ENCODE assay signal across 8 cellular contexts in genomic region chr7:2157473-2158279, GRCh38.
DNase-seq lines count a peak whose midpoint lies in the region; ATAC-seq and TF ChIP-seq lines count a peak whose summit lies in the region.

No MANE protein-coding gene starts in this region.

- CTCF ChIA-PET in CD8-positive, alpha-beta memory T cell (lab: Charles Lee): interaction anchor here (0.8 kb wide), 1 partner anchor 187 kb away, joined by 3 read pairs; no protein-coding TSS in a partner anchor

- H3K79me2 ChIP-seq in ACC112 (ENCODE audit: control insufficient read depth, insufficient read depth, low read length, unreplicated experiment): no peaks in the 10 kb centered on the region

- DNase-seq in M059J (ENCODE audit: low read depth) (peak; percentile 90), amniotic epithelial cell (ENCODE audit: low read depth) (peak; percentile 95), inferior parietal cortex (ENCODE audit: extremely low spot score) (peak; percentile 65), thoracic aorta (ENCODE audit: low spot score) (peak; percentile 27), T-helper 2 cell (no peak)
- no peak for DNase-seq in CD8-positive, alpha-beta memory T cell

- no peak overlapping the region for H3K4me3 ChIP-seq in ACC112 (ENCODE audit: low read depth, low read length)
- peak overlapping the region; percentile 39 for H3K4me3 ChIP-seq in thoracic aorta
- no peak overlapping the region for H3K4me3 ChIP-seq in CD8-positive, alpha-beta memory T cell (ENCODE audit: low read length)

- H3K27me3 Mint-ChIP-seq in CD8-positive, alpha-beta memory T cell: peaks cover 0 to 3% of the 10 kb centered on the region in 2 donors

- no peak overlapping the region for H3K4me3 Mint-ChIP-seq in CD8-positive, alpha-beta memory T cell

- no peak for TF ChIP-seq CTCF in thoracic aorta (IDR thresholded peaks at IDR 0.05)

- no peaks in the 10 kb centered on the region for H3K9me3 ChIP-seq in thoracic aorta
- H3K9me3 ChIP-seq in CD8-positive, alpha-beta memory T cell (ENCODE audit: low read length): no peaks in the 10 kb centered on the region

- no peak overlapping the region for H3K27ac Mint-ChIP-seq in CD8-positive, alpha-beta memory T cell

- peak overlapping the region; percentile 30; the same call in 1 of the 2 replicates for H3K27ac ChIP-seq in ACC112 (ENCODE audit: low read depth, low read length)
- peak overlapping the region; percentile 72 to 76 for H3K27ac ChIP-seq in thoracic aorta
- H3K27ac ChIP-seq in CD8-positive, alpha-beta memory T cell (ENCODE audit: low read depth, low read length): no peak overlapping the region

- H2AFZ ChIP-seq in ACC112 (ENCODE audit: low read length, unreplicated experiment): no peak overlapping the region

- ATAC-seq in thoracic aorta (ENCODE audit: insufficient number of reproducible peaks, low FRiP score, low read depth) (peak; percentile 69), GM18861 (IDR thresholded peaks at IDR 0.05; ENCODE audit: unreplicated experiment) (no peak)

- peaks cover 0 to 17% (median 5%) of the 10 kb centered on the region in 3 donors for H3K36me3 Mint-ChIP-seq in CD8-positive, alpha-beta memory T cell

- no peaks in the 10 kb centered on the region for H3K9me3 Mint-ChIP-seq in CD8-positive, alpha-beta memory T cell

- H3K4me1 ChIP-seq in ACC112 (ENCODE audit: control insufficient read depth, insufficient read depth, low read length, unreplicated experiment) (peaks cover 15% of the 10 kb centered on the region), thoracic aorta (ENCODE audit: control insufficient read depth in 1 of 2, low read depth in 2 of 2) (peaks cover 14 to 26% of the 10 kb centered on the region in 2 donors)
- H3K4me1 ChIP-seq in CD8-positive, alpha-beta memory T cell (ENCODE audit: insufficient read depth, low read length): no peaks in the 10 kb centered on the region

- peaks cover 0 to 6% (median 0%) of the 10 kb centered on the region in 3 donors for H3K4me1 Mint-ChIP-seq in CD8-positive, alpha-beta memory T cell

- H3K36me3 ChIP-seq in ACC112 (ENCODE audit: insufficient read depth, low read length) (no peaks in the 10 kb centered on the region), thoracic aorta (no peaks in the 10 kb centered on the region)
- no peaks in the 10 kb centered on the region for H3K36me3 ChIP-seq in CD8-positive, alpha-beta memory T cell (ENCODE audit: insufficient read depth, low read length)

- POLR2A ChIA-PET in CD8-positive, alpha-beta memory T cell (lab: Charles Lee): no interaction called here

- no peaks in the 10 kb centered on the region for H3K27me3 ChIP-seq in ACC112 (ENCODE audit: insufficient read depth, low read length)
- H3K27me3 ChIP-seq in thoracic aorta (replicated peaks; ENCODE audit: insufficient read depth): no peaks in the 10 kb centered on the region
- no peaks in the 10 kb centered on the region for H3K27me3 ChIP-seq in CD8-positive, alpha-beta memory T cell (ENCODE audit: insufficient read depth, low read length, poor library complexity, severe bottlenecking)

Comparison
In these comparisons a context has a peak if more than half of its experiments do, and no peak if none do; other contexts are left out.
1. DNase-seq: peak in M059J (single experiment), amniotic epithelial cell (single experiment), inferior parietal cortex (single experiment) and thoracic aorta (single experiment); none in CD8-positive, alpha-beta memory T cell (0 of 5) and T-helper 2 cell (0 of 5).